1 cellular context compared by ENCODE assay signal in genomic region chr7:107078517-107078966, GRCh38.
TF ChIP-seq lines count a peak whose summit lies in the region.

No MANE protein-coding gene starts in this region.

TF ChIP-seq in IMR-90, 13 proteins besides CTCF, POLR2A, EP300 and RAD21 (continued from another document):
- TF ChIP-seq RCOR1 (IDR thresholded peaks at IDR 0.05; ENCODE audit: insufficient replicate concordance, low read length) (no peak), CEBPB (IDR thresholded peaks at IDR 0.05; ENCODE audit: low read depth, low read length) (no peak), BHLHE40 (IDR thresholded peaks at IDR 0.05; ENCODE audit: low read depth, low read length) (no peak), FOS (IDR thresholded peaks at IDR 0.05; ENCODE audit: low read depth, low read length) (no peak)
